ENCODE assay signal across 14 cellular contexts in genomic region chr20:25285856-25286798, GRCh38. TPM values are rescaled to one million over a fixed set of nuclear protein-coding genes. Genes with fewer than 3 reads are reported as not detected.
DNase-seq lines count a peak whose midpoint lies in the region; ATAC-seq, FAIRE-seq and TF ChIP-seq lines count a peak whose summit lies in the region.
"Had no signal": no experiment of that assay in that cellular context is flagged by ENCODE, and none has a peak within 500 bp of the region (broad histone marks: within the 10 kb centered on the region; RNA-seq: fewer than 3 reads in every experiment).

No MANE protein-coding gene starts in this region.

- no TSS peak for BruUV-seq in HepG2 (replicated peaks; lab: Mats Ljungman, UMichigan)

- H3K4me3 ChIP-seq in HepG2 (replicated peaks in 1 of 3; ENCODE audit: insufficient read depth in 1 of 3, low read depth in 2 of 3, low read length in 3 of 3) (no peak overlapping the region), transverse colon (no peak overlapping the region)
- H3K4me3 ChIP-seq: SJSA1 had no signal

- no peak overlapping the region for H3K4me3 Mint-ChIP-seq in activated naive CD4-positive, alpha-beta T cell treated with anti-CD3 and anti-CD28 coated beads, Interleukin-2, amount 10 ng/mL, durations not matched to agents 7 days and 5 days
- no peak overlapping the region for H3K4me3 Mint-ChIP-seq in central memory CD8-positive, alpha-beta T cell
- H3K4me3 Mint-ChIP-seq: activated CD8-positive, alpha-beta T cell treated with anti-CD3 and anti-CD28 coated beads, Interleukin-2, amount 10 ng/mL, durations not matched to agents 7 days and 5 days; HFFc6 had no signal

- H3K79me2 ChIP-seq in HepG2 (ENCODE audit: insufficient read depth, low read length): no peaks in the 10 kb centered on the region

- H3K4me2 ChIP-seq in HepG2 (ENCODE audit: low read depth, low read length): no peak overlapping the region
- H3K4me2 ChIP-seq: KMS-11 had no signal

- TF ChIP-seq CTCF in HepG2 (CRISPR knock-in tag; IDR thresholded peaks at IDR 0.05) (no peak), transverse colon (IDR thresholded peaks at IDR 0.05) (no peak)

- CTCF ChIA-PET in activated naive CD4-positive, alpha-beta T cell treated with anti-CD3 and anti-CD28 coated beads, Interleukin-2, amount 10 ng/mL, durations not matched to agents 7 days and 5 days (lab: Charles Lee): no interaction called here
- CTCF ChIA-PET in HepG2 (lab: Yijun Ruan, JAX; ENCODE audit: low intra/inter-chr PET ratio, low total read pairs): no interaction called here

- H3K27ac ChIP-seq in HepG2 (ENCODE audit: extremely low read length, insufficient read depth, low read length) (no peak overlapping the region), transverse colon (no peak overlapping the region)
- H3K27ac ChIP-seq: KMS-11, SJSA1 had no signal

- no peak overlapping the region for H3K27ac Mint-ChIP-seq in activated naive CD4-positive, alpha-beta T cell treated with anti-CD3 and anti-CD28 coated beads, Interleukin-2, amount 10 ng/mL, durations not matched to agents 7 days and 5 days
- peak overlapping the region; percentile 38 for H3K27ac Mint-ChIP-seq in central memory CD8-positive, alpha-beta T cell (ENCODE audit: low read depth)
- H3K27ac Mint-ChIP-seq: activated CD8-positive, alpha-beta T cell treated with anti-CD3 and anti-CD28 coated beads, Interleukin-2, amount 10 ng/mL, durations not matched to agents 7 days and 5 days; HFFc6 had no signal

- in situ Hi-C loops in HepG2 (cut with HindIII; ENCODE audit: extremely low pct_ligation_motif_present, low pct_unique_long_range_greater_than_20kb): no loop called here
- in situ Hi-C loops in transverse colon (cut with MboI; ENCODE audit: low pct_ligation_motif_present in 1 of 4, low pct_unique_long_range_greater_than_20kb in 1 of 4, low sequenced_read_pairs in 3 of 4): loop anchor here in 1 of 4 donors (25.0 kb wide), 1 partner anchor 99 kb away; the partner anchor contains the start of gene ENTPD6

- intact Hi-C loops in HepG2 (cut with micrococcal nuclease; ENCODE audit: unreplicated experiment): no loop called here
- intact Hi-C loops in transverse colon (cut with DNase I; ENCODE audit: low total_unique reads): no loop called here

- H4K20me1 ChIP-seq in HepG2 (ENCODE audit: insufficient read depth, low read length): no peaks in the 10 kb centered on the region

- H2AFZ ChIP-seq in HepG2 (ENCODE audit: low read length): no peak overlapping the region

- TF ChIP-seq EP300 in HepG2 (IDR thresholded peaks at IDR 0.05; ENCODE audit: low read depth in 2 of 2, low read length in 2 of 2) (no peak), HepG2 (CRISPR knock-in tag; IDR thresholded peaks at IDR 0.05; ENCODE audit: borderline replicate concordance) (no peak), transverse colon (IDR thresholded peaks at IDR 0.05; ENCODE audit: low read depth) (no peak)

- peak; percentile 14 for DNase-seq in activated naive CD4-positive, alpha-beta T cell treated with anti-CD3 and anti-CD28 coated beads, Interleukin-2, amount 10 ng/mL, durations not matched to agents 7 days and 5 days
- DNase-seq in activated naive CD4-positive, alpha-beta T cell (lab: John Stamatoyannopoulos, UW): no peak
- DNase-seq in central memory CD8-positive, alpha-beta T cell (ENCODE audit: low spot score in 2 of 2): no peak
- DNase-seq in HepG2 (ENCODE audit: low spot score): no peak
- peak; percentile 3 for DNase-seq in transverse colon
- no peak for DNase-seq in foreskin melanocyte
- no peak for DNase-seq in activated CD4-positive, CD25-positive, alpha-beta regulatory T cell (lab: John Stamatoyannopoulos, UW)
- DNase-seq: activated CD8-positive, alpha-beta T cell treated with anti-CD3 and anti-CD28 coated beads, Interleukin-2, amount 10 ng/mL, durations not matched to agents 7 days and 5 days; HFFc6; NCI-H1417 treated with DMSO at 0.1 percent for 48 hours had no signal

- no peak for TF ChIP-seq RAD21 in HepG2 (CRISPR knock-in tag; IDR thresholded peaks at IDR 0.05)

- no peak for ATAC-seq in central memory CD8-positive, alpha-beta T cell (replicated peaks; ENCODE audit: extremely low read depth, poor library complexity, severe bottlenecking)
- ATAC-seq in HepG2 (no peak), HG02884 (IDR thresholded peaks at IDR 0.05; ENCODE audit: unreplicated experiment) (no peak)
- ATAC-seq: activated CD8-positive, alpha-beta T cell treated with anti-CD3 and anti-CD28 coated beads, Interleukin-2, amount 10 ng/mL, durations not matched to agents 7 days and 5 days had no signal

- 95% methylated on average over 20 of the region's 24 CpGs for WGBS in HepG2 (ENCODE audit: low lambda C conversion rate)
- WGBS in transverse colon (ENCODE audit: low coverage in 1 of 2), 2 donors: 88% methylated on average over 20 of the region's 24 CpGs; no CpG with 5 or more reads in 1 of the 2 donors

- H3K36me3 Mint-ChIP-seq in activated naive CD4-positive, alpha-beta T cell treated with anti-CD3 and anti-CD28 coated beads, Interleukin-2, amount 10 ng/mL, durations not matched to agents 7 days and 5 days: peaks cover 28% of the 10 kb centered on the region
- H3K36me3 Mint-ChIP-seq in central memory CD8-positive, alpha-beta T cell (ENCODE audit: insufficient read depth): peaks cover 34% of the 10 kb centered on the region

- H3K27me3 ChIP-seq in HepG2 (ENCODE audit: control insufficient read depth in 1 of 2, insufficient read depth in 2 of 2, low read length in 2 of 2): no peaks in the 10 kb centered on the region
- H3K27me3 ChIP-seq in transverse colon: no peaks in the 10 kb centered on the region
- H3K27me3 ChIP-seq: SJSA1 had no signal

- no peak for FAIRE-seq in HepG2 (lab: Jason Lieb, UNC)
- FAIRE-seq: GM12892 had no signal

- no peak overlapping the region for H3K9ac ChIP-seq in HepG2 (ENCODE audit: insufficient read depth, low read depth, low read length)
- H3K9ac ChIP-seq: KMS-11 had no signal

- peaks cover 13% of the 10 kb centered on the region for H3K4me1 Mint-ChIP-seq in activated naive CD4-positive, alpha-beta T cell treated with anti-CD3 and anti-CD28 coated beads, Interleukin-2, amount 10 ng/mL, durations not matched to agents 7 days and 5 days
- H3K4me1 Mint-ChIP-seq in central memory CD8-positive, alpha-beta T cell: peaks cover 4% of the 10 kb centered on the region

- POLR2A ChIA-PET in HepG2 (lab: Yijun Ruan, JAX): no interaction called here

- H3K9me3 Mint-ChIP-seq in activated naive CD4-positive, alpha-beta T cell treated with anti-CD3 and anti-CD28 coated beads, Interleukin-2, amount 10 ng/mL, durations not matched to agents 7 days and 5 days: no peaks in the 10 kb centered on the region
- H3K9me3 Mint-ChIP-seq in central memory CD8-positive, alpha-beta T cell: no peaks in the 10 kb centered on the region
- H3K9me3 Mint-ChIP-seq: HFFc6 had no signal

- H3K27me3 Mint-ChIP-seq in activated naive CD4-positive, alpha-beta T cell treated with anti-CD3 and anti-CD28 coated beads, Interleukin-2, amount 10 ng/mL, durations not matched to agents 7 days and 5 days: no peaks in the 10 kb centered on the region
- H3K27me3 Mint-ChIP-seq in central memory CD8-positive, alpha-beta T cell: no peaks in the 10 kb centered on the region

- H3K9me3 ChIP-seq in HepG2 (ENCODE audit: low read length): no peaks in the 10 kb centered on the region
- H3K9me3 ChIP-seq in transverse colon: no peaks in the 10 kb centered on the region
- H3K9me3 ChIP-seq: SJSA1 had no signal

- H3K36me3 ChIP-seq in HepG2 (replicated peaks in 1 of 2; ENCODE audit: control insufficient read depth in 1 of 2, insufficient read depth in 2 of 2, low read length in 2 of 2) (peaks cover 55 to 92% of the 10 kb centered on the region in 2 experiments), transverse colon (peaks cover 0 to 65% (median 35%) of the 10 kb centered on the region in 4 donors)

- H3K4me1 ChIP-seq in HepG2 (ENCODE audit: insufficient read depth, low read length) (no peaks in the 10 kb centered on the region), transverse colon (no peaks in the 10 kb centered on the region)
- H3K4me1 ChIP-seq: SJSA1 had no signal

- TF ChIP-seq POLR2A in HepG2 (IDR thresholded peaks at IDR 0.05; ENCODE audit: insufficient read depth in 1 of 2, low read depth in 2 of 2, low read length in 2 of 2) (no peak), transverse colon (IDR thresholded peaks at IDR 0.05) (no peak)

TF ChIP-seq in HepG2, 621 proteins besides CTCF, POLR2A, EP300 and RAD21 (continues in another document):
- TF ChIP-seq GTF2F1 (IDR thresholded peaks at IDR 0.05; ENCODE audit: low read length) (no peak), MAF1 (CRISPR knock-in tag; IDR thresholded peaks at IDR 0.05; ENCODE audit: borderline replicate concordance) (no peak)

RNA-seq across cellular contexts. Expression of gene PYGB, which starts 38.2 kb away (rescaled TPM):
- total RNA-seq in HepG2 (2016; rRNA removed; fragmentation: Illumina TruSeq; extraction: Trizol): 82.0 and 86.3 TPM in 2 replicates
- 5.4 and 6.5 TPM in 2 replicates for total RNA-seq in HepG2 (2016; cell fraction: cytosol; rRNA removed; fragmentation: Illumina TruSeq; extraction: Trizol; ENCODE audit: low read depth)
- total RNA-seq in HepG2 (2016; cell fraction: insoluble cytoplasmic fraction; rRNA removed; fragmentation: Illumina TruSeq; extraction: Trizol): 69.1 and 89.6 TPM in 2 replicates
- total RNA-seq in HepG2 (2016; cell fraction: membrane; rRNA removed; fragmentation: Illumina TruSeq; extraction: Trizol): 18.0 and 19.5 TPM in 2 replicates
- 59.8 and 63.0 TPM in 2 replicates for total RNA-seq in HepG2 (2016; cell fraction: nucleus; rRNA removed; fragmentation: Illumina TruSeq; extraction: Trizol)
- 24.2 and 37.5 TPM in 2 replicates for polyA plus RNA-seq in HepG2 (2011; rRNA removed)
- polyA plus RNA-seq in HepG2 (2011; cell fraction: cytosol; rRNA removed): 24.4 and 27.4 TPM in 2 replicates
- 111 and 112 TPM in 2 replicates for polyA plus RNA-seq in HepG2 (2011; cell fraction: nucleus; rRNA removed)
- polyA plus RNA-seq in HepG2 (2012): 26.9 and 46.5 TPM in 2 replicates
- polyA plus RNA-seq in HepG2 (2016; cell fraction: cytosol; fragmentation: Illumina TruSeq; extraction: Trizol; ENCODE audit: low read depth): 3.5 TPM in 2 replicates
- polyA plus RNA-seq in HepG2 (2016; cell fraction: insoluble cytoplasmic fraction; fragmentation: Illumina TruSeq; extraction: Trizol; ENCODE audit: low read depth): 45.7 and 58.6 TPM in 2 replicates
- polyA plus RNA-seq in HepG2 (2016; cell fraction: membrane; fragmentation: Illumina TruSeq; extraction: Trizol; ENCODE audit: low read depth): 7.2 and 9.8 TPM in 2 replicates
- polyA plus RNA-seq in HepG2 (2016; cell fraction: nucleus; fragmentation: Illumina TruSeq; extraction: Trizol; ENCODE audit: insufficient read depth, low read depth): 79.7 and 85.5 TPM in 2 replicates
- 26.5 and 80.5 TPM in 2 replicates for polyA minus RNA-seq in HepG2 (2011; rRNA and poly(A)+ RNA removed; ENCODE audit: low replicate concordance)
- 36.1 and 38.1 TPM in 2 replicates for polyA minus RNA-seq in HepG2 (2011; cell fraction: cytosol; rRNA and poly(A)+ RNA removed)
- polyA minus RNA-seq in HepG2 (2011; cell fraction: nucleus; rRNA and poly(A)+ RNA removed): 27.9 and 31.3 TPM in 2 replicates
- 100 to 1,000 TPM; 195 to 554 (median 359) TPM for total RNA-seq in transverse colon

Comparison
In these comparisons a context has a peak if more than half of its experiments do, and no peak if none do; other contexts are left out.
1. DNase-seq: peak in activated naive CD4-positive, alpha-beta T cell treated with anti-CD3 and anti-CD28 coated beads, Interleukin-2, amount 10 ng/mL, durations not matched to agents 7 days and 5 days (single experiment) and transverse colon (single experiment); none in activated naive CD4-positive, alpha-beta T cell (0 of 4), central memory CD8-positive, alpha-beta T cell (0 of 2), HepG2 (single experiment), foreskin melanocyte (single experiment) and activated CD4-positive, CD25-positive, alpha-beta regulatory T cell (0 of 4).